Comparison of ENCODE assay signal across 8 cellular contexts in the genomic region with DNA sequence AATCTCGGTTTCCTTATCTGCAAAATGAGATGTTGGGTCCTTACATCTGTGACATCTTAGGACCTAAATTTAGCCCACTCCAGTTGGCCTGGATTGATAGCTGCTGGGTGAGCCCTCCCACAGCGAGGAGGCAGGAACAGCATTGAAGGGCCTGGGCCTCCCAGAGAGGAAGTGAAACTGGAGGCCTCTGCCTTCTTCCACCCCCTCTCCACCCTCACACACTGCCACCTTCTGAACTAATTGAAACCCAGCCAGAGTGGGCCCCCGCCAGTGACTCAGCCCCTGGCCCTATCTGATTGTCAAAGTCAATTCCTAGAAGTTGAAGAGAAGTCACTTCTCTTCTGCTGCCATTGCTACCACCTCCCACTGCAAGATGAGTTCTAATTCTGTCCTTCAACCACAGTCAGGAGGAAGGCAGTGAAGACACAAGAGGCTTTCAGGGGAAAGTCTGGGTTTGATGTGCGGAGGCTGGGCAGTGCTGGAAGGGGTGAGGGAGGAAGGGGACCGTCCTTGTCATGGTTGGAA. TPM values are rescaled to one million over a fixed set of nuclear protein-coding genes. Genes with fewer than 3 reads are reported as not detected.
DNase-seq lines count a peak whose midpoint lies in the region; ATAC-seq and TF ChIP-seq lines count a peak whose summit lies in the region.

No MANE protein-coding gene starts in this region.

- no peak for TF ChIP-seq EP300 in suprapubic skin (IDR thresholded peaks at IDR 0.05)

- peaks cover 11 to 81% (median 19%) of the 10 kb centered on the region in 4 donors for H3K4me1 Mint-ChIP-seq in naive thymus-derived CD8-positive, alpha-beta T cell

- H3K9me3 ChIP-seq in suprapubic skin = no peaks in the 10 kb centered on the region

- H3K36me3 ChIP-seq in suprapubic skin = no peaks in the 10 kb centered on the region

- H3K27me3 Mint-ChIP-seq in naive thymus-derived CD8-positive, alpha-beta T cell = peaks cover 0 to 5% (median 0%) of the 10 kb centered on the region in 5 donors

- peaks cover 0 to 2% (median 0%) of the 10 kb centered on the region in 9 donors for H3K9me3 Mint-ChIP-seq in naive thymus-derived CD8-positive, alpha-beta T cell

- ATAC-seq in GM18861 (IDR thresholded peaks at IDR 0.05; ENCODE audit: unreplicated experiment) (peak; percentile 71), HG02973 (IDR thresholded peaks at IDR 0.05; ENCODE audit: unreplicated experiment) (peak; percentile 66)
- peak; percentile 43 to 77 for ATAC-seq in naive thymus-derived CD8-positive, alpha-beta T cell

- no peaks in the 10 kb centered on the region for H3K4me1 ChIP-seq in suprapubic skin

- no peak for TF ChIP-seq POLR2A in suprapubic skin (IDR thresholded peaks at IDR 0.05)

- H3K27ac Mint-ChIP-seq in naive thymus-derived CD8-positive, alpha-beta T cell = peak overlapping the region in 9 of 10 donors; percentile 44 to 92 (median 78)

- 70% methylated on average over 5 of the region's 5 CpGs for WGBS in suprapubic skin

- POLR2A ChIA-PET in naive thymus-derived CD8-positive, alpha-beta T cell (lab: Charles Lee) = no interaction called here

- peak; percentile 98 for DNase-seq in RPMI8226
- DNase-seq in activated naive CD4-positive, alpha-beta T cell treated with Interleukin-2 at 50 U/mL for 16 hours = peak; percentile 92
- peak in 2 of 10 donors; percentile 7 to 63 for DNase-seq in naive thymus-derived CD8-positive, alpha-beta T cell
- DNase-seq in SHP77 (lab: John Stamatoyannopoulos, UW) = no peak
- DNase-seq in NCI-H446 treated with DMSO at 0.1 percent for 48 hours (lab: John Stamatoyannopoulos, UW) = no peak
- no peak for DNase-seq in suprapubic skin (ENCODE audit: low spot score in 2 of 2)

- no peak overlapping the region for H3K4me3 ChIP-seq in suprapubic skin

- H3K27me3 ChIP-seq in suprapubic skin = no peaks in the 10 kb centered on the region

- H3K27ac ChIP-seq in suprapubic skin = no peak overlapping the region

- H3K4me3 Mint-ChIP-seq in naive thymus-derived CD8-positive, alpha-beta T cell = peak overlapping the region in 8 of 10 donors; percentile 21 to 66 (median 48)

- H3K36me3 Mint-ChIP-seq in naive thymus-derived CD8-positive, alpha-beta T cell = no peaks in the 10 kb centered on the region

- no peak for TF ChIP-seq CTCF in suprapubic skin (IDR thresholded peaks at IDR 0.05)

RNA-seq across cellular contexts. Expression of gene NEK6, which starts 55.2 kb away (rescaled TPM):
- 1 to 10 TPM in 1 of 2 experiments, under 1 TPM in 1; 0.83 to 1.2 TPM for total RNA-seq in naive thymus-derived CD8-positive, alpha-beta T cell
- 1 to 10 TPM in 1 of 3 donors, under 1 TPM in 1, not detected in 1; 0.37 to 1.7 TPM for polyA plus RNA-seq in naive thymus-derived CD8-positive, alpha-beta T cell
- total RNA-seq in suprapubic skin = 10 to 100 TPM in 2 of 4 donors, 1 to 10 TPM in 2; 5.4 to 17.5 (median 10.6) TPM

Comparison
In these comparisons a context has a peak if more than half of its experiments do, and no peak if none do; other contexts are left out.
1. DNase-seq: peak in RPMI8226 (single experiment) and activated naive CD4-positive, alpha-beta T cell treated with Interleukin-2 at 50 U/mL for 16 hours (single experiment); none in SHP77 (0 of 2), NCI-H446 treated with DMSO at 0.1 percent for 48 hours (single experiment) and suprapubic skin (0 of 2).
2. Peak in every context shown above with its lines, with median percentiles within 50 percentile points of each other: ATAC-seq.